Comparison of ENCODE assay signal across 33 cellular contexts in genomic region chr9:116039893-116040292, GRCh38.
"Had no signal": no experiment of that assay in that cellular context is flagged by ENCODE, and none has a peak within 500 bp of the region (broad histone marks: within the 10 kb centered on the region; RNA-seq: fewer than 3 reads in every experiment).

No MANE protein-coding gene starts in this region.

- H3K27me3 Mint-ChIP-seq: activated B cell treated with CpG ODN at 0.5 μM for 24 hours; activated CD8-positive, alpha-beta T cell treated with anti-CD3 and anti-CD28 coated beads for 36 hours; activated naive CD8-positive, alpha-beta T cell; activated T-helper 17 cell treated with anti-CD3 and anti-CD28 coated beads, Interleukin-2, amount 50 U/mL, for 72 hours; T-helper 17 cell had no signal

- H3K27me3 ChIP-seq: cardiac muscle cell, colonic mucosa, esophagus muscularis mucosa, gastroesophageal sphincter, heart right ventricle had no signal

- H3K27ac Mint-ChIP-seq: activated B cell treated with CpG ODN at 0.5 μM for 24 hours; activated CD8-positive, alpha-beta T cell treated with anti-CD3 and anti-CD28 coated beads for 36 hours; activated naive CD8-positive, alpha-beta T cell; activated T-helper 17 cell treated with anti-CD3 and anti-CD28 coated beads, Interleukin-2, amount 50 U/mL, for 72 hours; T-helper 17 cell; T-helper 2 cell treated with Interferon-gamma antibody and Interleukin-4, amounts not matched to agents 5 μg/mL and 100 μg/mL, for 36 hours had no signal

- H3K4me1 Mint-ChIP-seq: activated B cell treated with CpG ODN at 0.5 μM for 24 hours; activated T-helper 17 cell treated with anti-CD3 and anti-CD28 coated beads, Interleukin-2, amount 50 U/mL, for 72 hours; T-helper 17 cell had no signal

- H3K4me1 ChIP-seq: colonic mucosa, esophagus muscularis mucosa, gastroesophageal sphincter, heart right ventricle had no signal

- H3K27ac ChIP-seq: cardiac muscle cell, colonic mucosa, esophagus muscularis mucosa, gastroesophageal sphincter, heart right ventricle, WERI-Rb-1 had no signal

- H3K36me3 ChIP-seq: cardiac muscle cell, colonic mucosa, esophagus muscularis mucosa, gastroesophageal sphincter, heart right ventricle, WERI-Rb-1 had no signal

- H3K4me3 Mint-ChIP-seq: activated B cell treated with CpG ODN at 0.5 μM for 24 hours; activated CD8-positive, alpha-beta T cell treated with anti-CD3 and anti-CD28 coated beads for 36 hours; activated naive CD8-positive, alpha-beta T cell; activated T-cell treated with anti-CD3 and anti-CD28 coated beads, Interleukin-2, amount 50 U/mL, for 4 hours; activated T-helper 17 cell treated with anti-CD3 and anti-CD28 coated beads, Interleukin-2, amount 50 U/mL, for 72 hours; T-helper 17 cell; T-helper 2 cell treated with Interferon-gamma antibody and Interleukin-4, amounts not matched to agents 5 μg/mL and 100 μg/mL, for 36 hours had no signal

- FAIRE-seq: astrocyte, endometrium, endothelial cell of umbilical vein had no signal

- H3K36me3 Mint-ChIP-seq: activated naive CD8-positive, alpha-beta T cell had no signal

- H3K9me3 ChIP-seq: colonic mucosa had no signal

- H3K4me3 ChIP-seq: cardiac muscle cell, colonic mucosa, esophagus muscularis mucosa, gastroesophageal sphincter, heart right ventricle had no signal

- ATAC-seq: activated CD4-positive, CD25-positive, alpha-beta regulatory T cell treated with anti-CD3 and anti-CD28 coated beads, Interleukin-2, amount 50 U/mL, for 24 hours; activated CD8-positive, alpha-beta T cell treated with anti-CD3 and anti-CD28 coated beads for 36 hours; activated T-cell treated with anti-CD3 and anti-CD28 coated beads, Interleukin-2, amount 50 U/mL, for 4 hours; activated T-helper 17 cell treated with anti-CD3 and anti-CD28 coated beads, Interleukin-2, amount 50 U/mL, for 72 hours; gastroesophageal sphincter; heart right ventricle; T-helper 17 cell had no signal

- DNase-seq: activated B cell treated with CpG ODN at 0.5 μM for 24 hours; activated CD4-positive, alpha-beta T cell treated with anti-CD3 and anti-CD28 coated beads for 48 hours; activated CD4-positive, alpha-beta T cell treated with anti-CD3 and anti-CD28 coated beads, Interleukin-2, amount 50 U/mL, for 1 hour; activated CD4-positive, alpha-beta T cell treated with anti-CD3 and anti-CD28 coated beads, Interleukin-2, amount 50 U/mL, for 48 hours; activated CD8-positive, alpha-beta memory T cell treated with anti-CD3 and anti-CD28 coated beads for 24 hours; activated CD8-positive, alpha-beta T cell treated with anti-CD3 and anti-CD28 coated beads for 36 hours; activated effector memory CD4-positive, alpha-beta T cell treated with Interleukin-2 at 50 U/mL for 16 hours; activated gamma-delta T cell treated with Interleukin-2 at 50 U/mL for 16 hours; activated naive CD4-positive, alpha-beta T cell treated with anti-CD3 and anti-CD28 coated beads, Interleukin-2, amount 50 U/mL, for 16 hours; activated naive CD4-positive, alpha-beta T cell treated with Interleukin-2 at 50 U/mL for 16 hours; activated T-cell treated with anti-CD3 and anti-CD28 coated beads, Interleukin-2, amount 50 U/mL, for 4 hours; amniotic stem cell; anterior cingulate cortex; central memory CD4-positive, alpha-beta T cell; cerebellar nuclear complex; colonic mucosa; effector CD8-positive, alpha-beta T cell; foreskin melanocyte; heart right ventricle; T-helper 1 cell; T-helper 17 cell; T1000; WERI-Rb-1 had no signal

- H3K9me3 Mint-ChIP-seq: activated CD8-positive, alpha-beta T cell treated with anti-CD3 and anti-CD28 coated beads for 36 hours had no signal
